10 cellular contexts compared by ENCODE assay signal in the genomic region with DNA sequence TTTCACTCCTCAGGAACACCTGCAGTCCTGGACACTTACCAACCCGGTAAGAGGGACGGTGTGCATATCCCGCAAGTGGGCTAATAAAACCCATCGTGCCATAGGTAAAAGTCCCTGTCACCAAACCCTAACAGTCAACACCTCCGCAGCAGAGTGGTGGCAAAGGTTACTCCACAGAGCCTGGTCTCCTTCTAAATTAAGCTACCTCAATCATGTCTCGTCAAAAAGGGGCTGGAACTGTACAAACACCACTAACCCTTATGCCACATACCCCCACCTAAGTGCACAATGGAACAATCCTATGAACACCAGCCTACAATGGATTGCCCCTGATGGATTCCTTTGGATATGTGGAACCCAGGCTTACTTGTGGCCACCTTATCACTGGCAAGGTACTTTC. TPM values are rescaled to one million over a fixed set of nuclear protein-coding genes. Genes with fewer than 3 reads are reported as not detected.
"Had no signal": no experiment of that assay in that cellular context is flagged by ENCODE, and none has a peak within 500 bp of the region (broad histone marks: within the 10 kb centered on the region; RNA-seq: fewer than 3 reads in every experiment).

No MANE protein-coding gene starts in this region.

- H2AFZ ChIP-seq: GM23338 had no signal

- FAIRE-seq: H1, H54, HTR-8/SVneo had no signal

- ATAC-seq: GM23338 had no signal

- DNase-seq: H9, HCEC 1CT, HFFc6, KG1 had no signal

- H3K4me2 ChIP-seq: GM23338 had no signal

- H3K4me3 ChIP-seq: GM23338 had no signal

RNA-seq across cellular contexts. Expression of a gene that starts 9.6 kb away (rescaled TPM):
- total RNA-seq: HT-29 had no signal

RNA-seq across cellular contexts. Expression of a gene that starts 58.9 kb away (rescaled TPM):
- total RNA-seq: H1, H9 had no signal
- polyA plus RNA-seq: IgD-negative memory B cell had no signal
